ENCODE assay signal across 26 cellular contexts in genomic region chr20:23403721-23404120, GRCh38. TPM values are rescaled to one million over a fixed set of nuclear protein-coding genes. Genes with fewer than 3 reads are reported as not detected.
"Had no signal": no experiment of that assay in that cellular context is flagged by ENCODE, and none has a peak within 500 bp of the region (broad histone marks: within the 10 kb centered on the region; RNA-seq: fewer than 3 reads in every experiment).

No MANE protein-coding gene starts in this region.

- H3K4me3 ChIP-seq: gastroesophageal sphincter, heart left ventricle, lung, transverse colon had no signal

- ATAC-seq: gastroesophageal sphincter; naive thymus-derived CD4-positive, alpha-beta T cell; sciatic nerve; stimulated activated naive B cell treated with anti-CD40 and anti-IgM and Interleukin-4, amounts not matched to agents 10 μg/mL and 1 μg/mL and 100 μg/mL, for 72 hours had no signal

- H3K4me3 Mint-ChIP-seq: activated CD4-positive, alpha-beta memory T cell treated with anti-CD3 and anti-CD28 coated beads, Interleukin-2, amount 10 ng/mL, durations not matched to agents 7 days and 5 days; activated naive CD4-positive, alpha-beta T cell treated with anti-CD3 and anti-CD28 coated beads, Interleukin-2, amount 10 ng/mL, durations not matched to agents 7 days and 5 days; naive thymus-derived CD4-positive, alpha-beta T cell; neural crest cell; stimulated activated naive B cell treated with anti-CD40 and anti-IgM and Interleukin-4, amounts not matched to agents 10 μg/mL and 1 μg/mL and 100 μg/mL, for 72 hours; T-helper 1 cell treated with Interleukin-12 subunit alpha and Interleukin-12 subunit beta and Interleukin-4 antibody, amounts not matched to agents 30 μg/mL and 1 μg/mL, for 36 hours had no signal

- H3K36me3 ChIP-seq: transverse colon had no signal

- H3K27me3 Mint-ChIP-seq: activated CD4-positive, alpha-beta memory T cell treated with anti-CD3 and anti-CD28 coated beads, Interleukin-2, amount 10 ng/mL, durations not matched to agents 7 days and 5 days; activated naive CD4-positive, alpha-beta T cell treated with anti-CD3 and anti-CD28 coated beads, Interleukin-2, amount 10 ng/mL, durations not matched to agents 7 days and 5 days; naive thymus-derived CD4-positive, alpha-beta T cell; stimulated activated naive B cell treated with anti-CD40 and anti-IgM and Interleukin-4, amounts not matched to agents 10 μg/mL and 1 μg/mL and 100 μg/mL, for 72 hours had no signal

- DNase-seq: activated CD4-positive, alpha-beta memory T cell treated with anti-CD3 and anti-CD28 coated beads, Interleukin-2, amount 10 ng/mL, durations not matched to agents 7 days and 5 days; activated CD4-positive, alpha-beta T cell treated with anti-CD3 and anti-CD28 coated beads for 48 hours; activated CD4-positive, CD25-positive, alpha-beta regulatory T cell; activated effector memory CD4-positive, alpha-beta T cell treated with anti-CD3 and anti-CD28 coated beads, Interleukin-2, amount 50 U/mL, for 16 hours; activated naive CD4-positive, alpha-beta T cell treated with anti-CD3 and anti-CD28 coated beads, Interleukin-2, amount 10 ng/mL, durations not matched to agents 7 days and 5 days; caudate nucleus; effector memory CD4-positive, alpha-beta T cell; heart left ventricle; kidney; naive thymus-derived CD4-positive, alpha-beta T cell; posterior cingulate gyrus; stimulated activated CD4-positive, alpha-beta T cell treated with anti-CD3 and anti-CD28 coated beads, Interleukin-15, amount 100 ng/mL, for 24 hours; stimulated activated naive B cell treated with anti-CD40 and anti-IgM and Interleukin-4, amounts not matched to agents 10 μg/mL and 1 μg/mL and 100 μg/mL, for 72 hours; transverse colon had no signal

- H3K27ac ChIP-seq: gastroesophageal sphincter, heart left ventricle, transverse colon had no signal

- H3K27me3 ChIP-seq: gastroesophageal sphincter, heart left ventricle, transverse colon had no signal

- H3K9me3 ChIP-seq: gastroesophageal sphincter, heart left ventricle, transverse colon had no signal

- H3K27ac Mint-ChIP-seq: activated CD4-positive, alpha-beta memory T cell treated with anti-CD3 and anti-CD28 coated beads, Interleukin-2, amount 10 ng/mL, durations not matched to agents 7 days and 5 days; activated naive CD4-positive, alpha-beta T cell treated with anti-CD3 and anti-CD28 coated beads, Interleukin-2, amount 10 ng/mL, durations not matched to agents 7 days and 5 days; stimulated activated naive B cell treated with anti-CD40 and anti-IgM and Interleukin-4, amounts not matched to agents 10 μg/mL and 1 μg/mL and 100 μg/mL, for 72 hours; T-helper 1 cell treated with Interleukin-12 subunit alpha and Interleukin-12 subunit beta and Interleukin-4 antibody, amounts not matched to agents 30 μg/mL and 1 μg/mL, for 36 hours had no signal

- FAIRE-seq: colon, kidney, small intestine, urothelium cell line had no signal

RNA-seq across cellular contexts. Expression of gene CSTL1, which starts 35.8 kb away (rescaled TPM):
- total RNA-seq: activated CD4-positive, alpha-beta memory T cell treated with anti-CD3 and anti-CD28 coated beads, Interleukin-2, amount 10 ng/mL, durations not matched to agents 7 days and 5 days; dermis microvascular lymphatic vessel endothelial cell; esophagus mucosa; gastroesophageal sphincter; heart left ventricle; kidney; lung; naive thymus-derived CD4-positive, alpha-beta T cell; neural crest cell; omental fat pad; sciatic nerve; temporal lobe; transverse colon had no signal
- polyA plus RNA-seq: heart left ventricle; lung; naive thymus-derived CD4-positive, alpha-beta T cell; small intestine had no signal

RNA-seq across cellular contexts. Expression of gene CST11, which starts 49.0 kb away (rescaled TPM):
- total RNA-seq: activated CD4-positive, alpha-beta memory T cell treated with anti-CD3 and anti-CD28 coated beads, Interleukin-2, amount 10 ng/mL, durations not matched to agents 7 days and 5 days; dermis microvascular lymphatic vessel endothelial cell; esophagus mucosa; gastroesophageal sphincter; heart left ventricle; kidney; lung; naive thymus-derived CD4-positive, alpha-beta T cell; neural crest cell; omental fat pad; sciatic nerve; temporal lobe; transverse colon had no signal
- polyA plus RNA-seq: heart left ventricle; lung; naive thymus-derived CD4-positive, alpha-beta T cell; small intestine had no signal
